ENCODE assay signal across 8 cellular contexts in the genomic region with DNA sequence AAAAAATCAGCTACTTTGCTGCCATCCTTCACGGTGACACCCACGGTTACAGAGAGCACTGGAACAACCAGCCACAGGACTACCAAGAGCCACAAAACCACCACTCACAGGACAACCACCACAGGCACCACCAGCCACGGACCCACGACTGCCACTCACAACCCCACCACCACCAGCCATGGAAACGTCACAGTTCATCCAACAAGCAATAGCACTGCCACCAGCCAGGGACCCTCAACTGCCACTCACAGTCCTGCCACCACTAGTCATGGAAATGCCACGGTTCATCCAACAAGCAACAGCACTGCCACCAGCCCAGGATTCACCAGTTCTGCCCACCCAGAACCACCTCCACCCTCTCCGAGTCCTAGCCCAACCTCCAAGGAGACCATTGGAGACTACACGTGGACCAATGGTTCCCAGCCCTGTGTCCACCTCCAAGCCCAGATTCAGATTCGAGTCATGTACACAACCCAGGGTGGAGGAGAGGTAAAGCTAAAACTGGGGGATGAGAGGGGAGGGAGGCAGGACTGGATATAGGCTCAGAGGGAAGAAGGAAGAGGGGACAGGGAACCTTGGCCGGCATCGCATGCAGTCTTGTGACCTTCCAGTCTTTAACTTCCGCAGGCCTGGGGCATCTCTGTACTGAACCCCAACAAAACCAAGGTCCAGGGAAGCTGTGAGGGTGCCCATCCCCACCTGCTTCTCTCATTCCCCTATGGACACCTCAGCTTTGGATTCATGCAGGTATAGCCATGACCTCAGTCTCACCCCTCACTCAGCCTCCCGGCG. TPM values are rescaled to one million over a fixed set of nuclear protein-coding genes. Genes with fewer than 3 reads are reported as not detected.
DNase-seq lines count a peak whose midpoint lies in the region; ATAC-seq and TF ChIP-seq lines count a peak whose summit lies in the region.

No MANE protein-coding gene starts in this region.

- no peak overlapping the region for H4K8ac ChIP-seq in mesendoderm (ENCODE audit: low read depth, low read length)

- peak; percentile 71 for DNase-seq in stimulated activated CD4-positive, alpha-beta T cell treated with anti-CD3 and anti-CD28 coated beads, Interleukin-15, amount 100 ng/mL, for 24 hours
- DNase-seq in stimulated activated CD4-positive, alpha-beta T cell treated with anti-CD3 and anti-CD28 coated beads, Interleukin-1b, Interleukin-23, amount 100 ng/mL, for 48 hours, result no peak
- DNase-seq in activated naive CD8-positive, alpha-beta T cell treated with anti-CD3 and anti-CD28 coated beads, Interleukin-2, amount 50 U/mL, for 24 hours, result no peak
- DNase-seq in mesendoderm (no peak), vagina (ENCODE audit: extremely low spot score in 2 of 2) (no peak), NCI-H1930 (lab: John Stamatoyannopoulos, UW) (no peak), NCI-H2029 (lab: John Stamatoyannopoulos, UW) (no peak), NCI-H2196 treated with DMSO at 0.1 percent for 48 hours (lab: John Stamatoyannopoulos, UW; ENCODE audit: unreplicated experiment) (no peak)

- H3K4me1 ChIP-seq in mesendoderm (ENCODE audit: control insufficient read depth, low read depth, low read length) (peaks cover 9% of the 10 kb centered on the region), vagina (peaks cover 73% of the 10 kb centered on the region)

- H2BK120ac ChIP-seq in mesendoderm (ENCODE audit: low read depth, low read length), result no peak overlapping the region

- H3K79me1 ChIP-seq in mesendoderm (ENCODE audit: low read length), result peaks cover 19% of the 10 kb centered on the region

- no peak overlapping the region for H3K4ac ChIP-seq in mesendoderm (ENCODE audit: low read depth, low read length)

- H3K36me3 ChIP-seq in mesendoderm (ENCODE audit: control insufficient read depth, insufficient read depth, low read length), result peaks cover 27% of the 10 kb centered on the region
- H3K36me3 ChIP-seq in vagina, result peaks cover 6 to 40% of the 10 kb centered on the region in 2 donors

- H3K4me3 Mint-ChIP-seq in activated naive CD8-positive, alpha-beta T cell treated with anti-CD3 and anti-CD28 coated beads, Interleukin-2, amount 50 U/mL, for 24 hours, result peak overlapping the region; percentile 69

- H3K4me3 ChIP-seq in mesendoderm (ENCODE audit: low read length) (no peak overlapping the region), vagina (peak overlapping the region; percentile 25 to 28)

- no peak for ATAC-seq in activated naive CD8-positive, alpha-beta T cell treated with anti-CD3 and anti-CD28 coated beads, Interleukin-2, amount 50 U/mL, for 24 hours

- H3K4me1 Mint-ChIP-seq in activated naive CD8-positive, alpha-beta T cell treated with anti-CD3 and anti-CD28 coated beads, Interleukin-2, amount 50 U/mL, for 24 hours, result peaks cover 91% of the 10 kb centered on the region

- no peaks in the 10 kb centered on the region for H3K9me3 ChIP-seq in vagina

- H3K79me2 ChIP-seq in mesendoderm (ENCODE audit: control insufficient read depth, insufficient read depth, low read length), result peaks cover 15% of the 10 kb centered on the region

- H4K5ac ChIP-seq in mesendoderm (ENCODE audit: low read length), result no peak overlapping the region

- peak overlapping the region; percentile 100 for H3K27ac Mint-ChIP-seq in activated naive CD8-positive, alpha-beta T cell treated with anti-CD3 and anti-CD28 coated beads, Interleukin-2, amount 50 U/mL, for 24 hours

- no peak overlapping the region for H3K9ac ChIP-seq in mesendoderm (ENCODE audit: low read length)

- no peaks in the 10 kb centered on the region for H3K9me3 Mint-ChIP-seq in activated naive CD8-positive, alpha-beta T cell treated with anti-CD3 and anti-CD28 coated beads, Interleukin-2, amount 50 U/mL, for 24 hours

- H3K4me2 ChIP-seq in mesendoderm (ENCODE audit: low read length), result no peak overlapping the region

- no peak overlapping the region for H2BK15ac ChIP-seq in mesendoderm (replicated peaks; ENCODE audit: low read depth)

- no peak overlapping the region for H2BK5ac ChIP-seq in mesendoderm (ENCODE audit: low read length)

- no peak for TF ChIP-seq POLR2A in vagina (IDR thresholded peaks at IDR 0.05)

- TF ChIP-seq CTCF in vagina (IDR thresholded peaks at IDR 0.05), result no peak

- no peaks in the 10 kb centered on the region for H3K27me3 Mint-ChIP-seq in activated naive CD8-positive, alpha-beta T cell treated with anti-CD3 and anti-CD28 coated beads, Interleukin-2, amount 50 U/mL, for 24 hours

- intact Hi-C loops in vagina (cut with DNase I), result loop anchor here (5.0 kb wide), 1 partner anchor 262 kb away; no protein-coding TSS in a partner anchor

- H3K18ac ChIP-seq in mesendoderm (ENCODE audit: low read length), result no peak overlapping the region

- H3K23ac ChIP-seq in mesendoderm (ENCODE audit: low read length), result no peak overlapping the region

- H3K56ac ChIP-seq in mesendoderm (ENCODE audit: low read length), result peak overlapping the region; percentile 46

- no peak overlapping the region for H2AK5ac ChIP-seq in mesendoderm (ENCODE audit: low read length)

- H3K27me3 ChIP-seq in mesendoderm (ENCODE audit: insufficient read depth, low read length, poor library complexity), result no peaks in the 10 kb centered on the region
- H3K27me3 ChIP-seq in vagina, result no peaks in the 10 kb centered on the region

- H3K27ac ChIP-seq in mesendoderm (ENCODE audit: low read depth, low read length) (no peak overlapping the region), vagina (peak overlapping the region; percentile 97)

- peaks cover 60% of the 10 kb centered on the region for H3K36me3 Mint-ChIP-seq in activated naive CD8-positive, alpha-beta T cell treated with anti-CD3 and anti-CD28 coated beads, Interleukin-2, amount 50 U/mL, for 24 hours (ENCODE audit: low read depth)

- no CpG with 5 or more reads among the region's 14 CpGs for WGBS in mesendoderm (ENCODE audit: extremely low coverage, insufficient coverage, low lambda C conversion rate)

RNA-seq across cellular contexts. Expression of gene CD68, which starts 0.6 kb away (rescaled TPM):
- 0.44 TPM for polyA plus RNA-seq in mesendoderm (2013, experiment 1 of 2)
- polyA plus RNA-seq in mesendoderm (2013, experiment 2 of 2), result 0.42 TPM
- 40.0 TPM for total RNA-seq in vagina

RNA-seq across cellular contexts. Expression of gene MPDU1, which starts 3.6 kb away (rescaled TPM):
- 101 TPM for polyA plus RNA-seq in mesendoderm (2013, experiment 1 of 2)
- polyA plus RNA-seq in mesendoderm (2013, experiment 2 of 2), result 96.5 TPM
- total RNA-seq in vagina, result 73.4 TPM

RNA-seq across cellular contexts. Expression of gene SOX15, which starts 9.9 kb away (rescaled TPM):
- polyA plus RNA-seq in mesendoderm (2013, experiment 1 of 2), result 18.2 TPM
- 18.4 TPM for polyA plus RNA-seq in mesendoderm (2013, experiment 2 of 2)
- total RNA-seq in vagina, result 44.4 TPM

RNA-seq across cellular contexts. Expression of gene SENP3, which starts 18.3 kb away (rescaled TPM):
- polyA plus RNA-seq in mesendoderm (2013, experiment 1 of 2), result 59.2 TPM
- 55.7 TPM for polyA plus RNA-seq in mesendoderm (2013, experiment 2 of 2)
- total RNA-seq in vagina, result 60.2 TPM

RNA-seq across cellular contexts. Expression of gene TNFSF13, which starts 21.5 kb away (rescaled TPM):
- polyA plus RNA-seq in mesendoderm (2013, experiment 1 of 2), result 1.1 TPM
- 0.92 TPM for polyA plus RNA-seq in mesendoderm (2013, experiment 2 of 2)
- total RNA-seq in vagina, result 20.1 TPM
